26 cellular contexts compared by ENCODE assay signal in the genomic region with DNA sequence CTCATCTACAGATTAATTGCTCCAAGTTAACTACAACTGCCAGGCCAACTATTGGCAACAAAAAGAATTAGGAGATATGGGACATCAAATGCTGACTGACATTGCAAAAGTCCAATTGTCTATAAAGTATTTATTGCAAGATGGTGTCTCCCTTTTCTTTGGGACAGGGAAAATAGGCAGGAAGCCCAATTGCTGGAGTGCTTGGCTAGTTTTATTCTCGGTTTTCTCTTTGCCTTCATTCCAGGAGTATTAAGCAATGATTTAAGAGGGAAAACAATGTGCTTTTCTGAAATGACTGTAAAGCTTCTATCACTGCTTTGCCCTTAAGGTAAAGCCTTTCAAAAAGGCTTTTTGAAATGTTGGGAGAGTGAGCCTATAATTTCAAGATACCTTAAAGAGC.
"Had no signal": no experiment of that assay in that cellular context is flagged by ENCODE, and none has a peak within 500 bp of the region (broad histone marks: within the 10 kb centered on the region; RNA-seq: fewer than 3 reads in every experiment).

No MANE protein-coding gene starts in this region.

- H3K4me1 ChIP-seq: colonic mucosa, esophagus squamous epithelium, foreskin keratinocyte, gastroesophageal sphincter, heart right ventricle, left lung, neural progenitor cell, parathyroid adenoma, right atrium auricular region, tibial nerve, upper lobe of left lung had no signal

- H3K36me3 ChIP-seq: colonic mucosa, esophagus squamous epithelium, gastroesophageal sphincter, heart right ventricle, left lung, neural progenitor cell, right atrium auricular region, thoracic aorta, tibial nerve, upper lobe of left lung had no signal

- H3K27me3 ChIP-seq: colonic mucosa, esophagus squamous epithelium, foreskin keratinocyte, gastroesophageal sphincter, neural progenitor cell, right atrium auricular region, tibial nerve, upper lobe of left lung had no signal

- H3K4me2 ChIP-seq: neural progenitor cell had no signal

- FAIRE-seq: endometrium, islet of Langerhans, urothelium cell line had no signal

- H3K9me3 ChIP-seq: colonic mucosa, esophagus squamous epithelium, gastroesophageal sphincter, heart right ventricle, left lung, right atrium auricular region, thoracic aorta, tibial nerve, upper lobe of left lung had no signal

- H3K9ac ChIP-seq: neural progenitor cell, parathyroid adenoma had no signal

- H3K79me2 ChIP-seq: parathyroid adenoma had no signal

- H3K4me3 ChIP-seq: colonic mucosa, esophagus squamous epithelium, gastroesophageal sphincter, heart right ventricle, left lung, neural progenitor cell, right atrium auricular region, thoracic aorta, tibial nerve, upper lobe of left lung had no signal

- H2AFZ ChIP-seq: neural progenitor cell, parathyroid adenoma had no signal

- DNase-seq: colonic mucosa; dermis blood vessel endothelial cell; effector memory CD4-positive, alpha-beta T cell; erythroblast; esophagus squamous epithelium; foreskin keratinocyte; glutamatergic neuron; heart right ventricle; hippocampal formation; left cardiac atrium; left lung; mesendoderm; midbrain; naive thymus-derived CD4-positive, alpha-beta T cell; stimulated activated naive B cell treated with anti-CD40 and anti-IgM and Interleukin-4, amounts not matched to agents 10 μg/mL and 1 μg/mL and 100 μg/mL, for 72 hours; upper lobe of left lung had no signal

- ATAC-seq: foreskin keratinocyte; gastroesophageal sphincter; heart right ventricle; left cardiac atrium; left lung; naive thymus-derived CD4-positive, alpha-beta T cell; sciatic nerve; stimulated activated naive B cell treated with anti-CD40 and anti-IgM and Interleukin-4, amounts not matched to agents 10 μg/mL and 1 μg/mL and 100 μg/mL, for 72 hours had no signal

- H3K27ac ChIP-seq: colonic mucosa, esophagus squamous epithelium, foreskin keratinocyte, gastroesophageal sphincter, heart right ventricle, left lung, neural progenitor cell, parathyroid adenoma, right atrium auricular region, thoracic aorta, tibial nerve, upper lobe of left lung had no signal
